Comparison of ENCODE assay signal across 1 cellular context in genomic region chr16:75372236-75372856, GRCh38.
TF ChIP-seq lines count a peak whose summit lies in the region.

No MANE protein-coding gene starts in this region.

TF ChIP-seq in K562, 482 proteins besides CTCF, POLR2A, EP300 and RAD21 (continued from another document):
- TF ChIP-seq, protein P1, sequence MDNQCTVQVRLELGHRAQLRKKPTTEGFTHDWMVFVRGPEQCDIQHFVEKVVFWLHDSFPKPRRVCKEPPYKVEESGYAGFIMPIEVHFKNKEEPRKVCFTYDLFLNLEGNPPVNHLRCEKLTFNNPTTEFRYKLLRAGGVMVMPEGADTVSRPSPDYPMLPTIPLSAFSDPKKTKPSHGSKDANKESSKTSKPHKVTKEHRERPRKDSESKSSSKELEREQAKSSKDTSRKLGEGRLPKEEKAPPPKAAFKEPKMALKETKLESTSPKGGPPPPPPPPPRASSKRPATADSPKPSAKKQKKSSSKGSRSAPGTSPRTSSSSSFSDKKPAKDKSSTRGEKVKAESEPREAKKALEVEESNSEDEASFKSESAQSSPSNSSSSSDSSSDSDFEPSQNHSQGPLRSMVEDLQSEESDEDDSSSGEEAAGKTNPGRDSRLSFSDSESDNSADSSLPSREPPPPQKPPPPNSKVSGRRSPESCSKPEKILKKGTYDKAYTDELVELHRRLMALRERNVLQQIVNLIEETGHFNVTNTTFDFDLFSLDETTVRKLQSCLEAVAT (IDR thresholded peaks at IDR 0.05): no peak
- TF ChIP-seq ZNF274 (IDR thresholded peaks at IDR 0.05; ENCODE audit: borderline replicate concordance, low read depth, low read length) (no peak), ZNF224 (CRISPR knock-in tag; IDR thresholded peaks at IDR 0.05) (no peak), EHMT2 (IDR thresholded peaks at IDR 0.05) (no peak), MTF1 (CRISPR knock-in tag; IDR thresholded peaks at IDR 0.05; ENCODE audit: borderline replicate concordance) (no peak), NCOA4 (IDR thresholded peaks at IDR 0.05; ENCODE audit: partially characterized antibody) (no peak), RBM25 (IDR thresholded peaks at IDR 0.05; ENCODE audit: low read depth, low read length, severe bottlenecking) (no peak)
- TF ChIP-seq, protein P2, sequence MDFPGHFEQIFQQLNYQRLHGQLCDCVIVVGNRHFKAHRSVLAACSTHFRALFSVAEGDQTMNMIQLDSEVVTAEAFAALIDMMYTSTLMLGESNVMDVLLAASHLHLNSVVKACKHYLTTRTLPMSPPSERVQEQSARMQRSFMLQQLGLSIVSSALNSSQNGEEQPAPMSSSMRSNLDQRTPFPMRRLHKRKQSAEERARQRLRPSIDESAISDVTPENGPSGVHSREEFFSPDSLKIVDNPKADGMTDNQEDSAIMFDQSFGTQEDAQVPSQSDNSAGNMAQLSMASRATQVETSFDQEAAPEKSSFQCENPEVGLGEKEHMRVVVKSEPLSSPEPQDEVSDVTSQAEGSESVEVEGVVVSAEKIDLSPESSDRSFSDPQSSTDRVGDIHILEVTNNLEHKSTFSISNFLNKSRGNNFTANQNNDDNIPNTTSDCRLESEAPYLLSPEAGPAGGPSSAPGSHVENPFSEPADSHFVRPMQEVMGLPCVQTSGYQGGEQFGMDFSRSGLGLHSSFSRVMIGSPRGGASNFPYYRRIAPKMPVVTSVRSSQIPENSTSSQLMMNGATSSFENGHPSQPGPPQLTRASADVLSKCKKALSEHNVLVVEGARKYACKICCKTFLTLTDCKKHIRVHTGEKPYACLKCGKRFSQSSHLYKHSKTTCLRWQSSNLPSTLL (IDR thresholded peaks at IDR 0.05): no peak
- TF ChIP-seq, protein P3, sequence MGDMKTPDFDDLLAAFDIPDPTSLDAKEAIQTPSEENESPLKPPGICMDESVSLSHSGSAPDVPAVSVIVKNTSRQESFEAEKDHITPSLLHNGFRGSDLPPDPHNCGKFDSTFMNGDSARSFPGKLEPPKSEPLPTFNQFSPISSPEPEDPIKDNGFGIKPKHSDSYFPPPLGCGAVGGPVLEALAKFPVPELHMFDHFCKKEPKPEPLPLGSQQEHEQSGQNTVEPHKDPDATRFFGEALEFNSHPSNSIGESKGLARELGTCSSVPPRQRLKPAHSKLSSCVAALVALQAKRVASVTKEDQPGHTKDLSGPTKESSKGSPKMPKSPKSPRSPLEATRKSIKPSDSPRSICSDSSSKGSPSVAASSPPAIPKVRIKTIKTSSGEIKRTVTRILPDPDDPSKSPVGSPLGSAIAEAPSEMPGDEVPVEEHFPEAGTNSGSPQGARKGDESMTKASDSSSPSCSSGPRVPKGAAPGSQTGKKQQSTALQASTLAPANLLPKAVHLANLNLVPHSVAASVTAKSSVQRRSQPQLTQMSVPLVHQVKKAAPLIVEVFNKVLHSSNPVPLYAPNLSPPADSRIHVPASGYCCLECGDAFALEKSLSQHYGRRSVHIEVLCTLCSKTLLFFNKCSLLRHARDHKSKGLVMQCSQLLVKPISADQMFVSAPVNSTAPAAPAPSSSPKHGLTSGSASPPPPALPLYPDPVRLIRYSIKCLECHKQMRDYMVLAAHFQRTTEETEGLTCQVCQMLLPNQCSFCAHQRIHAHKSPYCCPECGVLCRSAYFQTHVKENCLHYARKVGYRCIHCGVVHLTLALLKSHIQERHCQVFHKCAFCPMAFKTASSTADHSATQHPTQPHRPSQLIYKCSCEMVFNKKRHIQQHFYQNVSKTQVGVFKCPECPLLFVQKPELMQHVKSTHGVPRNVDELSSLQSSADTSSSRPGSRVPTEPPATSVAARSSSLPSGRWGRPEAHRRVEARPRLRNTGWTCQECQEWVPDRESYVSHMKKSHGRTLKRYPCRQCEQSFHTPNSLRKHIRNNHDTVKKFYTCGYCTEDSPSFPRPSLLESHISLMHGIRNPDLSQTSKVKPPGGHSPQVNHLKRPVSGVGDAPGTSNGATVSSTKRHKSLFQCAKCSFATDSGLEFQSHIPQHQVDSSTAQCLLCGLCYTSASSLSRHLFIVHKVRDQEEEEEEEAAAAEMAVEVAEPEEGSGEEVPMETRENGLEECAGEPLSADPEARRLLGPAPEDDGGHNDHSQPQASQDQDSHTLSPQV (IDR thresholded peaks at IDR 0.05): no peak
